In genomic region chr1:192474080-192474683, GRCh38 we compare ENCODE assay signal across 8 cellular contexts.
DNase-seq lines count a peak whose midpoint lies in the region; ATAC-seq, FAIRE-seq and TF ChIP-seq lines count a peak whose summit lies in the region.

No MANE protein-coding gene starts in this region.

- dilution Hi-C loops in keratinocyte (cut with MboI; ENCODE audit: extremely low pct_ligation_motif_present, low sequenced_read_pairs): no loop called here

- H3K27me3 ChIP-seq in adipocyte (replicated peaks; ENCODE audit: control insufficient read depth, insufficient read depth, low read length): no peaks in the 10 kb centered on the region
- H3K27me3 ChIP-seq in keratinocyte (ENCODE audit: control insufficient read depth, extremely low read depth, insufficient read depth, low read length): peaks cover 5% of the 10 kb centered on the region

- no peak for ATAC-seq in HG03139 (IDR thresholded peaks at IDR 0.05; ENCODE audit: unreplicated experiment)
- no peak for ATAC-seq in HG03135 (IDR thresholded peaks at IDR 0.05; ENCODE audit: unreplicated experiment)

- no peak overlapping the region for H3K4me2 ChIP-seq in keratinocyte (ENCODE audit: control insufficient read depth, extremely low read depth, insufficient read depth, low read depth, low read length)

- FAIRE-seq in keratinocyte (lab: Jason Lieb, UNC) (no peak), urothelium cell line (lab: Jason Lieb, UNC) (no peak)

- no peaks in the 10 kb centered on the region for H3K79me2 ChIP-seq in keratinocyte (ENCODE audit: control insufficient read depth, insufficient read depth, low read length)

- no peak overlapping the region for H3K27ac ChIP-seq in keratinocyte (ENCODE audit: control insufficient read depth, insufficient read depth, low read length)

- H3K9me3 ChIP-seq in adipocyte (ENCODE audit: control insufficient read depth, low read length) (no peaks in the 10 kb centered on the region), keratinocyte (ENCODE audit: control insufficient read depth, low read depth, low read length) (no peaks in the 10 kb centered on the region)

- no peaks in the 10 kb centered on the region for H4K20me1 ChIP-seq in keratinocyte (ENCODE audit: control insufficient read depth, extremely low read depth, insufficient read depth, low read length)

- H3K9me1 ChIP-seq in keratinocyte (ENCODE audit: control insufficient read depth, extremely low read depth, insufficient read depth, low read length): no peaks in the 10 kb centered on the region

- H3K4me1 ChIP-seq in adipocyte (ENCODE audit: control insufficient read depth, insufficient read depth, low read length) (peaks cover 5% of the 10 kb centered on the region), keratinocyte (ENCODE audit: control insufficient read depth, extremely low read depth, insufficient read depth, low read length) (peaks cover 3% of the 10 kb centered on the region)

- H3K9ac ChIP-seq in adipocyte (ENCODE audit: low read length): no peak overlapping the region
- H3K9ac ChIP-seq in keratinocyte (ENCODE audit: control insufficient read depth, extremely low read depth, insufficient read depth, low read length): no peak overlapping the region

- no peak overlapping the region for H2AFZ ChIP-seq in keratinocyte (ENCODE audit: control insufficient read depth, low read length)

- no peak overlapping the region for H3K4me3 ChIP-seq in adipocyte (ENCODE audit: low read length)
- no peak overlapping the region for H3K4me3 ChIP-seq in keratinocyte (ENCODE audit: control insufficient read depth in 2 of 3, extremely low read depth in 1 of 3, insufficient read depth in 2 of 3, low read depth in 1 of 3, low read length in 3 of 3)

- peak in 2 of 3 experiments; percentile 46 to 47 for TF ChIP-seq CTCF in keratinocyte (optimal IDR thresholded peaks at IDR 0.05 in 1 of 3, IDR thresholded peaks at IDR 0.05 in 1 of 3, conservative IDR thresholded peaks at IDR 0.05 in 1 of 3; ENCODE audit: extremely low read depth in 1 of 3, insufficient read depth in 2 of 3, low read length in 3 of 3)

- no peaks in the 10 kb centered on the region for H3K36me3 ChIP-seq in adipocyte (ENCODE audit: control insufficient read depth, insufficient read depth, low read length, severe bottlenecking)
- H3K36me3 ChIP-seq in keratinocyte (ENCODE audit: control insufficient read depth in 2 of 2, extremely low read depth in 1 of 2, insufficient read depth in 2 of 2, low read length in 2 of 2): no peaks in the 10 kb centered on the region

- DNase-seq in SIG-M5 treated with dmso at 0.1 percent for 504 hours (lab: John Stamatoyannopoulos, UW; ENCODE audit: unreplicated experiment): peak; percentile 57
- DNase-seq in SIG-M5 (lab: John Stamatoyannopoulos, UW): no peak
- peak; percentile 6 to 25 for DNase-seq in NCI-H1930 (lab: John Stamatoyannopoulos, UW)
- peak; percentile 86 for DNase-seq in adipocyte (ENCODE audit: low read depth)
- DNase-seq in keratinocyte (ENCODE audit: low read depth, low spot score): no peak
- peak; percentile 10 for DNase-seq in urothelium cell line (ENCODE audit: low spot score)

Comparison
In these comparisons a context has a peak if more than half of its experiments do, and no peak if none do; other contexts are left out.
1. DNase-seq: peak in SIG-M5 treated with dmso at 0.1 percent for 504 hours (single experiment), NCI-H1930 (2 of 2), adipocyte (single experiment) and urothelium cell line (single experiment); none in SIG-M5 (single experiment) and keratinocyte (single experiment).